In genomic region chrX:119757979-119758681, GRCh38 we compare ENCODE assay signal across 8 cellular contexts. TPM values are rescaled to one million over a fixed set of nuclear protein-coding genes. Genes with fewer than 3 reads are reported as not detected.
DNase-seq lines count a peak whose midpoint lies in the region; ATAC-seq and TF ChIP-seq lines count a peak whose summit lies in the region.

Gene SOWAHD (plus strand): TSS chrX:119758588. CDS start chrX:119758668, 80 bp downstream.

- H4K20me1 ChIP-seq in MM.1S (ENCODE audit: insufficient read depth, low read length), result no peaks in the 10 kb centered on the region
- no peaks in the 10 kb centered on the region for H4K20me1 ChIP-seq in neural progenitor cell (ENCODE audit: low read depth)

- H3K27me3 ChIP-seq in GM06990 (replicated peaks; ENCODE audit: control insufficient read depth, insufficient read depth, low read length), result no peaks in the 10 kb centered on the region
- no peaks in the 10 kb centered on the region for H3K27me3 ChIP-seq in MM.1S (replicated peaks; ENCODE audit: insufficient read depth, low read length)
- peaks cover 58% of the 10 kb centered on the region for H3K27me3 ChIP-seq in neural progenitor cell

- H3K4me1 ChIP-seq in MM.1S (ENCODE audit: low read length) (peaks cover 47% of the 10 kb centered on the region), neural progenitor cell (no peaks in the 10 kb centered on the region)

- no peaks in the 10 kb centered on the region for H3K9me2 ChIP-seq in MM.1S (replicated peaks; ENCODE audit: insufficient read depth, low read length)

- peak within 1 kb of the TSS; percentile 77 for H3K4me3 Mint-ChIP-seq in activated T-cell treated with anti-CD3 and anti-CD28 coated beads, Interleukin-2, amount 50 U/mL, for 4 hours
- H3K4me3 Mint-ChIP-seq in neural progenitor cell, result peak within 1 kb of the TSS; percentile 89

- no peak for TF ChIP-seq CTCF in GM06990 (IDR thresholded peaks at IDR 0.05; ENCODE audit: insufficient read depth, low read length, poor library complexity, severe bottlenecking)
- TF ChIP-seq CTCF in MM.1S (IDR thresholded peaks at IDR 0.05; ENCODE audit: low read length), result no peak
- no peak for TF ChIP-seq CTCF in fibroblast of villous mesenchyme (IDR thresholded peaks at IDR 0.05; ENCODE audit: insufficient read depth, low read depth, low read length)
- TF ChIP-seq CTCF in neural progenitor cell (IDR thresholded peaks at IDR 0.05), result no peak

- H3K36me3 ChIP-seq in GM06990 (ENCODE audit: control insufficient read depth, insufficient read depth, low read length), result no peaks in the 10 kb centered on the region
- no peaks in the 10 kb centered on the region for H3K36me3 ChIP-seq in MM.1S (replicated peaks; ENCODE audit: insufficient read depth, low read length)
- no peaks in the 10 kb centered on the region for H3K36me3 ChIP-seq in neural progenitor cell

- no peaks in the 10 kb centered on the region for H3K36me3 Mint-ChIP-seq in activated T-cell treated with anti-CD3 and anti-CD28 coated beads, Interleukin-2, amount 50 U/mL, for 4 hours (ENCODE audit: insufficient read depth)
- H3K36me3 Mint-ChIP-seq in neural progenitor cell, result no peaks in the 10 kb centered on the region

- peak within 1 kb of the TSS; percentile 64 for H3K4me3 ChIP-seq in GM06990 (replicated peaks; ENCODE audit: low read depth, low read length)
- peak within 1 kb of the TSS; percentile 67 for H3K4me3 ChIP-seq in MM.1S (ENCODE audit: low read length)
- peak within 1 kb of the TSS; percentile 50 for H3K4me3 ChIP-seq in fibroblast of villous mesenchyme (ENCODE audit: low read depth, low read length)
- H3K4me3 ChIP-seq in neural progenitor cell, result peak within 1 kb of the TSS; percentile 53

- peak; percentile 12 to 20 for ATAC-seq in activated T-cell treated with anti-CD3 and anti-CD28 coated beads, Interleukin-2, amount 50 U/mL, for 4 hours

- no peaks in the 10 kb centered on the region for H3K9me3 Mint-ChIP-seq in activated T-cell treated with anti-CD3 and anti-CD28 coated beads, Interleukin-2, amount 50 U/mL, for 4 hours
- H3K9me3 Mint-ChIP-seq in neural progenitor cell, result peaks cover 19% of the 10 kb centered on the region

- peak within 1 kb of the TSS; percentile 81 for H2AFZ ChIP-seq in MM.1S (ENCODE audit: low read length)
- H2AFZ ChIP-seq in neural progenitor cell (replicated peaks), result peak within 1 kb of the TSS; percentile 85

- H3K4me1 Mint-ChIP-seq in activated T-cell treated with anti-CD3 and anti-CD28 coated beads, Interleukin-2, amount 50 U/mL, for 4 hours (ENCODE audit: low read depth), result peaks cover 43% of the 10 kb centered on the region
- H3K4me1 Mint-ChIP-seq in neural progenitor cell, result peaks cover 15% of the 10 kb centered on the region

- H3K27ac Mint-ChIP-seq in neural progenitor cell, result peak within 1 kb of the TSS; percentile 87

- H3F3A ChIP-seq in MM.1S (ENCODE audit: insufficient read depth, low read length) (peaks cover 33% of the 10 kb centered on the region), neural progenitor cell (ENCODE audit: low read depth) (peaks cover 6% of the 10 kb centered on the region)

- H3K27me3 Mint-ChIP-seq in activated T-cell treated with anti-CD3 and anti-CD28 coated beads, Interleukin-2, amount 50 U/mL, for 4 hours (ENCODE audit: low read depth), result no peaks in the 10 kb centered on the region
- H3K27me3 Mint-ChIP-seq in neural progenitor cell (ENCODE audit: insufficient read depth, low read depth), result peaks cover 10% of the 10 kb centered on the region

- H3K9ac ChIP-seq in MM.1S (ENCODE audit: low read length), result peak within 1 kb of the TSS; percentile 60; the same call in 1 of the 2 replicates
- H3K9ac ChIP-seq in neural progenitor cell, result no peak within 1 kb of the TSS

- H3K4me2 ChIP-seq in MM.1S (ENCODE audit: low read depth, low read length), result peak within 1 kb of the TSS; percentile 60
- H3K4me2 ChIP-seq in neural progenitor cell, result peak within 1 kb of the TSS; percentile 75

- DNase-seq in GM06990 (ENCODE audit: extremely low read depth, insufficient read length) (peak; percentile 56), MM.1S (peak; percentile 52), fibroblast of villous mesenchyme (ENCODE audit: low read depth) (no peak), neural progenitor cell (ENCODE audit: low spot score) (peak; percentile 60), NAMALWA (ENCODE audit: low spot score) (no peak), cerebellar cortex (ENCODE audit: low spot score) (no peak), NCI-H2029 (lab: John Stamatoyannopoulos, UW) (no peak)
- no peak for DNase-seq in activated T-cell treated with anti-CD3 and anti-CD28 coated beads, Interleukin-2, amount 50 U/mL, for 4 hours

- no peaks in the 10 kb centered on the region for H3K79me2 ChIP-seq in MM.1S (ENCODE audit: low read length)
- H3K79me2 ChIP-seq in neural progenitor cell (ENCODE audit: low read depth), result no peaks in the 10 kb centered on the region

- H3K27ac ChIP-seq in MM.1S (ENCODE audit: low read length), result peak within 1 kb of the TSS; percentile 37; the same call in 1 of the 2 replicates
- H3K27ac ChIP-seq in neural progenitor cell, result no peak within 1 kb of the TSS

- H3K9me3 ChIP-seq in MM.1S (replicated peaks; ENCODE audit: insufficient read depth, low read length) (no peaks in the 10 kb centered on the region), neural progenitor cell (ENCODE audit: low read depth) (no peaks in the 10 kb centered on the region)

RNA-seq across cellular contexts. Expression of gene SOWAHD, which starts in this region (rescaled TPM):
- total RNA-seq in activated T-cell treated with anti-CD3 and anti-CD28 coated beads, Interleukin-2, amount 50 U/mL, for 4 hours, result under 1 TPM in 2 of 3 donors, not detected in 1; 0.14 to 0.18 TPM
- total RNA-seq in fibroblast of villous mesenchyme, result 0.43 TPM in 1 of 2 replicates, not detected in the other
- 0.50 TPM in 1 of 2 replicates, not detected in the other for total RNA-seq in neural progenitor cell (ENCODE audit: low replicate concordance)

Comparison
In these comparisons a context has a peak if more than half of its experiments do, and no peak if none do; other contexts are left out.
1. Peak in ATAC-seq in activated T-cell treated with anti-CD3 and anti-CD28 coated beads, Interleukin-2, amount 50 U/mL, for 4 hours; RNA of the gene not detected or under 1 TPM.
2. Peak in DNase-seq, H3K4me3 ChIP-seq and H3K4me2 ChIP-seq in neural progenitor cell; RNA of the gene not detected or under 1 TPM.
3. DNase-seq: peak in GM06990 (single experiment) and MM.1S (single experiment); none in activated T-cell treated with anti-CD3 and anti-CD28 coated beads, Interleukin-2, amount 50 U/mL, for 4 hours (single experiment), fibroblast of villous mesenchyme (single experiment), NAMALWA (single experiment), cerebellar cortex (single experiment) and NCI-H2029 (single experiment).
4. Peak in every context shown above with its lines, with median percentiles within 50 percentile points of each other: H3K4me3 ChIP-seq.